Comparison of ENCODE assay signal across 22 cellular contexts in genomic region chr7:90897961-90898469, GRCh38.
A peak's percentile ranks its signal among the peaks of the same experiment; 100 is the strongest.
DNase-seq lines count a peak whose midpoint lies in the region; ATAC-seq and TF ChIP-seq lines count a peak whose summit lies in the region.
"Had no signal": no experiment of that assay in that cellular context is flagged by ENCODE, and none has a peak within 500 bp of the region (broad histone marks: within the 10 kb centered on the region; RNA-seq: fewer than 3 reads in every experiment).

No MANE protein-coding gene starts in this region.

- intact Hi-C loops in activated CD4-positive, alpha-beta memory T cell treated with anti-CD3 and anti-CD28 coated beads for 36 hours (cut with micrococcal nuclease): no loop called here

- POLR2A ChIA-PET in activated CD4-positive, alpha-beta memory T cell treated with anti-CD3 and anti-CD28 coated beads for 36 hours (lab: Charles Lee): no interaction called here

- H3K27me3 Mint-ChIP-seq in stimulated activated memory B cell treated with anti-CD40 and anti-IgM and Interleukin-4, amounts not matched to agents 10 μg/mL and 1 μg/mL and 100 μg/mL, for 72 hours: no peaks in the 10 kb centered on the region
- no peaks in the 10 kb centered on the region for H3K27me3 Mint-ChIP-seq in activated CD4-positive, alpha-beta memory T cell treated with anti-CD3 and anti-CD28 coated beads for 36 hours
- H3K27me3 Mint-ChIP-seq: activated naive CD8-positive, alpha-beta T cell treated with anti-CD3 and anti-CD28 coated beads for 36 hours had no signal

- H3K4me1 ChIP-seq in Peyer's patch: no peaks in the 10 kb centered on the region
- H3K4me1 ChIP-seq: neural progenitor cell, right lobe of liver, transverse colon had no signal

- peak overlapping the region; percentile 35 for H3K4me3 Mint-ChIP-seq in stimulated activated memory B cell treated with anti-CD40 and anti-IgM and Interleukin-4, amounts not matched to agents 10 μg/mL and 1 μg/mL and 100 μg/mL, for 72 hours
- no peak overlapping the region for H3K4me3 Mint-ChIP-seq in activated CD4-positive, alpha-beta memory T cell treated with anti-CD3 and anti-CD28 coated beads for 36 hours
- H3K4me3 Mint-ChIP-seq: activated naive CD8-positive, alpha-beta T cell treated with anti-CD3 and anti-CD28 coated beads for 36 hours; CD8-positive, alpha-beta T cell; HFFc6; neural progenitor cell had no signal

- no peak overlapping the region for H3K4me3 ChIP-seq in Peyer's patch
- H3K4me3 ChIP-seq: neural progenitor cell, right lobe of liver, transverse colon had no signal

- no peak overlapping the region for H3K27ac ChIP-seq in Peyer's patch
- H3K27ac ChIP-seq: neural progenitor cell, right lobe of liver, transverse colon had no signal

- H3K9me3 ChIP-seq in Peyer's patch: no peaks in the 10 kb centered on the region
- H3K9me3 ChIP-seq: right lobe of liver, transverse colon had no signal

- no peaks in the 10 kb centered on the region for H3K36me3 ChIP-seq in Peyer's patch
- H3K36me3 ChIP-seq: neural progenitor cell, right lobe of liver, transverse colon had no signal

- H3K9me3 Mint-ChIP-seq in stimulated activated memory B cell treated with anti-CD40 and anti-IgM and Interleukin-4, amounts not matched to agents 10 μg/mL and 1 μg/mL and 100 μg/mL, for 72 hours: no peaks in the 10 kb centered on the region
- H3K9me3 Mint-ChIP-seq in activated CD4-positive, alpha-beta memory T cell treated with anti-CD3 and anti-CD28 coated beads for 36 hours: peaks cover 2% of the 10 kb centered on the region
- H3K9me3 Mint-ChIP-seq: activated T-helper 2 cell treated with anti-CD3 and anti-CD28 coated beads, Interferon-gamma antibody, Interleukin-2, Interleukin-4, amounts not matched to agents 10 μg/mL and 5 μg/mL and 100 μg/mL, durations not matched to agents 14 hours and 24 hours and 36 hours; CD8-positive, alpha-beta T cell; HFFc6; neural progenitor cell had no signal

- peaks cover 25% of the 10 kb centered on the region for H3K4me1 Mint-ChIP-seq in stimulated activated memory B cell treated with anti-CD40 and anti-IgM and Interleukin-4, amounts not matched to agents 10 μg/mL and 1 μg/mL and 100 μg/mL, for 72 hours
- no peaks in the 10 kb centered on the region for H3K4me1 Mint-ChIP-seq in activated CD4-positive, alpha-beta memory T cell treated with anti-CD3 and anti-CD28 coated beads for 36 hours (ENCODE audit: low read depth)
- H3K4me1 Mint-ChIP-seq: activated naive CD8-positive, alpha-beta T cell treated with anti-CD3 and anti-CD28 coated beads for 36 hours; neural progenitor cell had no signal

- peak; percentile 27 for DNase-seq in NCI-H2171 treated with DMSO at 0.1 percent for 48 hours (lab: John Stamatoyannopoulos, UW)
- DNase-seq in NCI-H2171 (lab: John Stamatoyannopoulos, UW): no peak
- DNase-seq in Peyer's patch: no peak
- DNase-seq in activated CD4-positive, alpha-beta memory T cell treated with anti-CD3 and anti-CD28 coated beads for 36 hours: no peak
- DNase-seq: 8988T; activated naive CD8-positive, alpha-beta T cell treated with anti-CD3 and anti-CD28 coated beads for 36 hours; AML-193; CD8-positive, alpha-beta T cell; glutamatergic neuron; HFFc6; KG1; kidney glomerular epithelial cell; NCI-H774; right lobe of liver; T-helper 9 cell; transverse colon had no signal

- no peak for TF ChIP-seq CTCF in Peyer's patch (IDR thresholded peaks at IDR 0.05)

- CTCF ChIA-PET in activated CD4-positive, alpha-beta memory T cell treated with anti-CD3 and anti-CD28 coated beads for 36 hours (lab: Charles Lee): no interaction called here

- peak overlapping the region; percentile 83 for H3K27ac Mint-ChIP-seq in stimulated activated memory B cell treated with anti-CD40 and anti-IgM and Interleukin-4, amounts not matched to agents 10 μg/mL and 1 μg/mL and 100 μg/mL, for 72 hours
- no peak overlapping the region for H3K27ac Mint-ChIP-seq in activated CD4-positive, alpha-beta memory T cell treated with anti-CD3 and anti-CD28 coated beads for 36 hours
- H3K27ac Mint-ChIP-seq: activated naive CD8-positive, alpha-beta T cell treated with anti-CD3 and anti-CD28 coated beads for 36 hours; activated T-helper 2 cell treated with anti-CD3 and anti-CD28 coated beads, Interferon-gamma antibody, Interleukin-2, Interleukin-4, amounts not matched to agents 10 μg/mL and 5 μg/mL and 100 μg/mL, durations not matched to agents 14 hours and 24 hours and 36 hours; CD8-positive, alpha-beta T cell; HFFc6; neural progenitor cell had no signal

- H3K36me3 Mint-ChIP-seq in stimulated activated memory B cell treated with anti-CD40 and anti-IgM and Interleukin-4, amounts not matched to agents 10 μg/mL and 1 μg/mL and 100 μg/mL, for 72 hours: peaks cover 41% of the 10 kb centered on the region
- H3K36me3 Mint-ChIP-seq in activated CD4-positive, alpha-beta memory T cell treated with anti-CD3 and anti-CD28 coated beads for 36 hours: no peaks in the 10 kb centered on the region
- H3K36me3 Mint-ChIP-seq: activated naive CD8-positive, alpha-beta T cell treated with anti-CD3 and anti-CD28 coated beads for 36 hours; CD8-positive, alpha-beta T cell had no signal

- TF ChIP-seq POLR2A in Peyer's patch (IDR thresholded peaks at IDR 0.05): no peak

- ATAC-seq in HG02610 (IDR thresholded peaks at IDR 0.05; ENCODE audit: unreplicated experiment) (peak; percentile 82), SK-N-SH treated with all-trans-retinoic acid at 6 μM for 48 hours (peak; percentile 79), GM19035 (IDR thresholded peaks at IDR 0.05; ENCODE audit: unreplicated experiment) (no peak)
- ATAC-seq in stimulated activated memory B cell treated with anti-CD40 and anti-IgM and Interleukin-4, amounts not matched to agents 10 μg/mL and 1 μg/mL and 100 μg/mL, for 72 hours: peak; percentile 79
- ATAC-seq: CD8-positive, alpha-beta T cell; right lobe of liver had no signal

- H3K27me3 ChIP-seq in Peyer's patch: no peaks in the 10 kb centered on the region
- H3K27me3 ChIP-seq: neural progenitor cell, right lobe of liver, transverse colon had no signal

TF ChIP-seq in SK-N-SH treated with all-trans-retinoic acid at 6 μM for 48 hours, 23 proteins besides CTCF, POLR2A, EP300 and RAD21:
- no peak for TF ChIP-seq ZNF565 (CRISPR knock-in tag; conservative IDR thresholded peaks at IDR 0.05; ENCODE audit: low read depth)
TF ChIP-seq in SK-N-SH treated with all-trans-retinoic acid at 6 μM for 48 hours: peak in this region for 0.
